ENCODE assay signal across 27 cellular contexts in the genomic region with DNA sequence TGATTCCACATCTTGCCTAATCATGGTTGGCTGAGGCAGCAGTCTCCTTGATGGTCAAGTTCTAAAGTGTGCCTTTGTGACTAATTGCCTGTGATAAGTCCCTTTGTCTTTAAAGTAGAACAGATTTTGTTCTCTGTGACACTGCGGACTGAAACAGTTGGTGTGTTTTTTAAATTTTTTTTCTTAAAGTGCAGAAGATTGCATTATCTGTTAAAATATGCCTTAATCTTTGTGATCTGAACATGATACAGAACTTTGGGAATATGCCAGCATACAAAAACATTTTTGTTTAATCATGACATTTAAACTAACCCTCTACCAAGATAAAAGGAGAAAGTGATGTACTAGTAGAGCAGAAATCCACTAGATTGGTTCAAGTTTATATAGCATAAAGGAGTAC.
"Had no signal": no experiment of that assay in that cellular context is flagged by ENCODE, and none has a peak within 500 bp of the region (broad histone marks: within the 10 kb centered on the region; RNA-seq: fewer than 3 reads in every experiment).

No MANE protein-coding gene starts in this region.

- DNase-seq: activated CD4-positive, alpha-beta T cell treated with anti-CD3 and anti-CD28 coated beads, Interleukin-2, amount 10 ng/mL, durations not matched to agents 7 days and 5 days; activated CD4-positive, alpha-beta T cell treated with anti-CD3 and anti-CD28 coated beads, Interleukin-2, amount 50 U/mL, for 48 hours; activated CD8-positive, alpha-beta T cell treated with anti-CD3 and anti-CD28 coated beads, Interleukin-2, amount 10 ng/mL, durations not matched to agents 7 days and 5 days; activated gamma-delta T cell treated with Interleukin-2 at 50 U/mL for 16 hours; activated naive CD4-positive, alpha-beta T cell treated with anti-CD3 and anti-CD28 coated beads for 36 hours; activated T-cell treated with anti-CD3 and anti-CD28 coated beads for 4 hours; activated T-cell treated with anti-CD3 and anti-CD28 coated beads, Interleukin-2, amount 50 U/mL, for 4 hours; amniotic stem cell; aorta; brain microvascular endothelial cell; central memory CD4-positive, alpha-beta T cell; Kasumi-1; KG1; MG63; NCI-H1048; NCI-H1105 treated with DMSO at 0.1 percent for 48 hours; NCI-H1436; NCI-H1694; NCI-H1930; NCI-H345; NCI-H524 treated with DMSO at 0.1 percent for 48 hours; SIG-M5; T1000 had no signal

- H3K4me3 ChIP-seq: MG63 had no signal

- H3K36me3 ChIP-seq: brain microvascular endothelial cell, MG63 had no signal

- ATAC-seq: activated CD8-positive, alpha-beta T cell treated with anti-CD3 and anti-CD28 coated beads, Interleukin-2, amount 10 ng/mL, durations not matched to agents 7 days and 5 days; activated naive CD4-positive, alpha-beta T cell treated with anti-CD3 and anti-CD28 coated beads, Interleukin-2, amount 50 U/mL, for 72 hours; activated T-cell treated with anti-CD3 and anti-CD28 coated beads, Interleukin-2, amount 50 U/mL, for 4 hours; Panc1; Right ventricle myocardium inferior had no signal

- H3K27ac ChIP-seq: brain microvascular endothelial cell, RWPE1 had no signal

- H3K9me3 ChIP-seq: MG63 had no signal

- H3K27me3 ChIP-seq: brain microvascular endothelial cell, MG63 had no signal
